ENCODE assay signal across 29 cellular contexts in genomic region chr6:6566766-6567165, GRCh38. TPM values are rescaled to one million over a fixed set of nuclear protein-coding genes. Genes with fewer than 3 reads are reported as not detected.
"Had no signal": no experiment of that assay in that cellular context is flagged by ENCODE, and none has a peak within 500 bp of the region (broad histone marks: within the 10 kb centered on the region; RNA-seq: fewer than 3 reads in every experiment).

No MANE protein-coding gene starts in this region.

- ATAC-seq: activated CD8-positive, alpha-beta T cell treated with anti-CD3 and anti-CD28 coated beads for 36 hours; activated naive CD8-positive, alpha-beta T cell treated with anti-CD3 and anti-CD28 coated beads, Interleukin-2, amount 50 U/mL, for 24 hours; activated T-cell treated with anti-CD3 and anti-CD28 coated beads, Interleukin-2, amount 50 U/mL, for 4 hours; activated T-cell treated with anti-CD3 and anti-CD28 coated beads, Interleukin-2, amount 50 U/mL, for 72 hours; activated T-helper 17 cell treated with anti-CD3 and anti-CD28 coated beads, Interleukin-2, amount 50 U/mL, for 72 hours had no signal

- H3K4me3 ChIP-seq: ascending aorta, cardiac muscle cell had no signal

- DNase-seq: activated B cell treated with CpG ODN at 0.5 μM for 24 hours; activated CD4-positive, alpha-beta memory T cell treated with anti-CD3 and anti-CD28 coated beads for 36 hours; activated CD4-positive, alpha-beta T cell treated with anti-CD3 and anti-CD28 coated beads for 4 hours; activated CD4-positive, alpha-beta T cell treated with anti-CD3 and anti-CD28 coated beads, Interleukin-2, amount 10 ng/mL, durations not matched to agents 24 days and 14 days; activated CD4-positive, alpha-beta T cell treated with anti-CD3 and anti-CD28 coated beads, Interleukin-2, amount 50 U/mL, for 1 hour; activated CD4-positive, alpha-beta T cell treated with anti-CD3 and anti-CD28 coated beads, Interleukin-2, amount 50 U/mL, for 4 hours; activated CD4-positive, CD25-positive, alpha-beta regulatory T cell treated with anti-CD3 and anti-CD28 coated beads, Interleukin-2, amount 50 U/mL, for 72 hours; activated CD8-positive, alpha-beta memory T cell treated with anti-CD3 and anti-CD28 coated beads, Interleukin-2, amount 50 U/mL, for 4 hours; activated CD8-positive, alpha-beta T cell treated with anti-CD3 and anti-CD28 coated beads for 36 hours; activated effector memory CD4-positive, alpha-beta T cell treated with anti-CD3 and anti-CD28 coated beads, Interleukin-2, amount 50 U/mL, for 16 hours; activated naive CD4-positive, alpha-beta T cell treated with anti-CD3 and anti-CD28 coated beads, Interleukin-2, amount 10 ng/mL, durations not matched to agents 7 days and 5 days; activated naive CD4-positive, alpha-beta T cell treated with Interleukin-2 at 50 U/mL for 16 hours; activated naive CD8-positive, alpha-beta T cell treated with anti-CD3 and anti-CD28 coated beads, Interleukin-2, amount 10 ng/mL, durations not matched to agents 7 days and 5 days; activated naive CD8-positive, alpha-beta T cell treated with anti-CD3 and anti-CD28 coated beads, Interleukin-2, amount 50 U/mL, for 24 hours; activated T-cell treated with anti-CD3 and anti-CD28 coated beads for 4 hours; activated T-cell treated with anti-CD3 and anti-CD28 coated beads, Interleukin-2, amount 50 U/mL, for 1 hour; activated T-cell treated with anti-CD3 and anti-CD28 coated beads, Interleukin-2, amount 50 U/mL, for 4 hours; activated T-cell treated with anti-CD3 and anti-CD28 coated beads, Interleukin-2, amount 50 U/mL, for 72 hours; amygdala; anterior cingulate cortex; caudate nucleus; cerebellar nuclear complex; T-helper 2 cell; T-helper 9 cell had no signal

- H3K4me1 ChIP-seq: ascending aorta had no signal

- H3K9me3 ChIP-seq: ascending aorta had no signal

- H3K36me3 ChIP-seq: ascending aorta, cardiac muscle cell had no signal

- H3K27ac ChIP-seq: ascending aorta, cardiac muscle cell had no signal

- H3K27me3 ChIP-seq: ascending aorta, cardiac muscle cell had no signal

RNA-seq across cellular contexts. Expression of gene LY86, which starts 21.8 kb away (rescaled TPM):
- total RNA-seq: activated T-helper 17 cell treated with anti-CD3 and anti-CD28 coated beads, Interleukin-2, amount 50 U/mL, for 72 hours; ascending aorta; bronchial epithelial cell; cardiac muscle cell; chondrocyte had no signal
